Comparison of ENCODE assay signal across 19 cellular contexts in genomic region chr15:74369084-74369745, GRCh38. TPM values are rescaled to one million over a fixed set of nuclear protein-coding genes. Genes with fewer than 3 reads are reported as not detected.
A peak's percentile ranks its signal among the peaks of the same experiment; 100 is the strongest.
DNase-seq lines count a peak whose midpoint lies in the region; TF ChIP-seq lines count a peak whose summit lies in the region.
"Had no signal": no experiment of that assay in that cellular context is flagged by ENCODE, and none has a peak within 500 bp of the region (broad histone marks: within the 10 kb centered on the region; RNA-seq: fewer than 3 reads in every experiment).

No MANE protein-coding gene starts in this region.

- H3K36me3 Mint-ChIP-seq in endodermal cell (ENCODE audit: low read depth), result no peaks in the 10 kb centered on the region
- no peaks in the 10 kb centered on the region for H3K36me3 Mint-ChIP-seq in progenitor cell of endocrine pancreas (ENCODE audit: insufficient read depth)

- no peaks in the 10 kb centered on the region for H3K27me3 ChIP-seq in endodermal cell (ENCODE audit: control insufficient read depth, insufficient read depth, low read length, poor library complexity, severe bottlenecking)
- H3K27me3 ChIP-seq: BLaER1 treated with 17β-estradiol and CSF1 and Interleukin-3, amounts not matched to agents 10 nM and 100 nM had no signal

- H3K9me3 ChIP-seq in endodermal cell (ENCODE audit: control insufficient read depth, low read length), result no peaks in the 10 kb centered on the region
- H3K9me3 ChIP-seq: BLaER1 treated with 17β-estradiol and CSF1 and Interleukin-3, amounts not matched to agents 10 nM and 100 nM had no signal

- TF ChIP-seq CTCF in endodermal cell (conservative IDR thresholded peaks at IDR 0.05), result no peak
- no peak for TF ChIP-seq CTCF in progenitor cell of endocrine pancreas (IDR thresholded peaks at IDR 0.05; ENCODE audit: unreplicated experiment)

- no peak overlapping the region for H3K4me3 ChIP-seq in endodermal cell (ENCODE audit: low read length)
- H3K4me3 ChIP-seq: BLaER1 treated with 17β-estradiol and CSF1 and Interleukin-3, amounts not matched to agents 10 nM and 100 nM; GM23338 had no signal

- peaks cover 20% of the 10 kb centered on the region for H3K4me1 Mint-ChIP-seq in endodermal cell
- H3K4me1 Mint-ChIP-seq in progenitor cell of endocrine pancreas (ENCODE audit: low read depth), result peaks cover 9% of the 10 kb centered on the region

- H3K4me3 Mint-ChIP-seq in endodermal cell (no peak overlapping the region), progenitor cell of endocrine pancreas (ENCODE audit: low read depth) (no peak overlapping the region)
- H3K4me3 Mint-ChIP-seq: GM23338 had no signal

- H3K9ac ChIP-seq in endodermal cell (ENCODE audit: extremely low read depth, low read length, poor library complexity, severe bottlenecking), result no peak overlapping the region
- H3K9ac ChIP-seq: BLaER1 treated with 17β-estradiol and CSF1 and Interleukin-3, amounts not matched to agents 10 nM and 100 nM had no signal

- H3K27me3 Mint-ChIP-seq in endodermal cell (ENCODE audit: insufficient read depth), result peaks cover 2% of the 10 kb centered on the region
- peaks cover 15% of the 10 kb centered on the region for H3K27me3 Mint-ChIP-seq in progenitor cell of endocrine pancreas

- H3K9me3 Mint-ChIP-seq in endodermal cell (no peaks in the 10 kb centered on the region), progenitor cell of endocrine pancreas (ENCODE audit: low read depth) (no peaks in the 10 kb centered on the region)
- H3K9me3 Mint-ChIP-seq: GM23338 had no signal

- H3K4me1 ChIP-seq in endodermal cell (ENCODE audit: control insufficient read depth, insufficient read depth, low read length), result peaks cover 8% of the 10 kb centered on the region

- 80 to 83% methylated on average over 7 to 10 of the region's 10 CpGs for WGBS in endodermal cell (ENCODE audit: insufficient coverage in 1 of 2, insufficient read length in 1 of 2), 2 experiments

- H3K36me3 ChIP-seq in endodermal cell (ENCODE audit: control insufficient read depth, insufficient read depth, low read length), result no peaks in the 10 kb centered on the region
- H3K36me3 ChIP-seq: BLaER1 treated with 17β-estradiol and CSF1 and Interleukin-3, amounts not matched to agents 10 nM and 100 nM had no signal

- H3K27ac Mint-ChIP-seq in endodermal cell (peak overlapping the region; percentile 21), progenitor cell of endocrine pancreas (peak overlapping the region; percentile 39)
- H3K27ac Mint-ChIP-seq: GM23338 had no signal

- H3K27ac ChIP-seq in endodermal cell (ENCODE audit: low read depth, low read length), result no peak overlapping the region
- H3K27ac ChIP-seq: BLaER1 treated with 17β-estradiol and CSF1 and Interleukin-3, amounts not matched to agents 10 nM and 100 nM had no signal

- DNase-seq in activated CD8-positive, alpha-beta memory T cell treated with anti-CD3 and anti-CD28 coated beads for 24 hours, result peak; percentile 21
- DNase-seq in activated CD8-positive, alpha-beta memory T cell treated with anti-CD3 and anti-CD28 coated beads, Interleukin-2, amount 50 U/mL, for 4 hours, result no peak
- peak; percentile 43 for DNase-seq in UCSD-AML1 (lab: John Stamatoyannopoulos, UW; ENCODE audit: unreplicated experiment)
- DNase-seq in endodermal cell, result no peak
- DNase-seq in progenitor cell of endocrine pancreas (ENCODE audit: low spot score, unreplicated experiment), result no peak
- DNase-seq in activated CD4-positive, alpha-beta T cell treated with anti-CD3 and anti-CD28 coated beads for 4 hours, result no peak
- DNase-seq in NCI-H2081 (lab: John Stamatoyannopoulos, UW), result no peak
- no peak for DNase-seq in stimulated activated CD4-positive, alpha-beta T cell treated with anti-CD3 and anti-CD28 coated beads, Interleukin-4, amount 100 ng/mL, for 4 hours
- DNase-seq: 8988T, DMS 273 treated with DMSO at 0.1 percent for 48 hours, Karpas-422, MM.1S, NCI-H1417, NCI-H1930, NCI-H2171 treated with DMSO at 0.1 percent for 48 hours, NCI-H510A, RPMI8226 had no signal

RNA-seq across cellular contexts. Expression of gene CYP11A1, which starts 1.8 kb away (rescaled TPM):
- total RNA-seq in endodermal cell (1 to 10 TPM; 4.8 to 5.3 TPM), progenitor cell of endocrine pancreas (1.6 and 2.0 TPM in 2 replicates)
- polyA plus RNA-seq in endodermal cell (2013, experiment 1 of 2), result 1.1 TPM
- polyA plus RNA-seq in endodermal cell (2013, experiment 2 of 2), result 1.0 TPM

Comparison
In these comparisons a context has a peak if more than half of its experiments do, and no peak if none do; other contexts are left out.
1. DNase-seq: peak in activated CD8-positive, alpha-beta memory T cell treated with anti-CD3 and anti-CD28 coated beads for 24 hours (single experiment) and UCSD-AML1 (single experiment); none in activated CD8-positive, alpha-beta memory T cell treated with anti-CD3 and anti-CD28 coated beads, Interleukin-2, amount 50 U/mL, for 4 hours (single experiment), endodermal cell (single experiment), progenitor cell of endocrine pancreas (single experiment), activated CD4-positive, alpha-beta T cell treated with anti-CD3 and anti-CD28 coated beads for 4 hours (0 of 2), NCI-H2081 (0 of 2) and stimulated activated CD4-positive, alpha-beta T cell treated with anti-CD3 and anti-CD28 coated beads, Interleukin-4, amount 100 ng/mL, for 4 hours (0 of 2).